25 cellular contexts compared by ENCODE assay signal in genomic region chr5:178110511-178110910, GRCh38.
"Had no signal": no experiment of that assay in that cellular context is flagged by ENCODE, and none has a peak within 500 bp of the region (broad histone marks: within the 10 kb centered on the region; RNA-seq: fewer than 3 reads in every experiment).

No MANE protein-coding gene starts in this region.

- ATAC-seq: left lobe of liver; naive thymus-derived CD4-positive, alpha-beta T cell; right lobe of liver; stimulated activated naive CD8-positive, alpha-beta T cell treated with anti-CD3 and anti-CD28 coated beads, Interleukin-15, amount 100 ng/mL, for 72 hours had no signal

- H3K27ac ChIP-seq: neutrophil, parathyroid adenoma, right lobe of liver, suprapubic skin, transverse colon, vagina had no signal

- H3K27ac Mint-ChIP-seq: dendritic cell treated with granulocyte-macrophage colony-stimulating factor and Interleukin-4, amounts not matched to agents 40 ng/mL and 50 ng/mL, for 4 days; nephron; progenitor cell of endocrine pancreas had no signal

- H3K4me3 ChIP-seq: esophagus squamous epithelium, lung, right lobe of liver, suprapubic skin, transverse colon, vagina had no signal

- H3K27me3 Mint-ChIP-seq: stimulated activated naive CD8-positive, alpha-beta T cell treated with anti-CD3 and anti-CD28 coated beads, Interleukin-15, amount 100 ng/mL, for 72 hours had no signal

- H3K4me3 Mint-ChIP-seq: dendritic cell treated with granulocyte-macrophage colony-stimulating factor and Interleukin-4, amounts not matched to agents 40 ng/mL and 50 ng/mL, for 4 days; stimulated activated naive CD8-positive, alpha-beta T cell treated with anti-CD3 and anti-CD28 coated beads, Interleukin-15, amount 100 ng/mL, for 72 hours had no signal

- H3K9me3 ChIP-seq: esophagus squamous epithelium, neutrophil, right lobe of liver, suprapubic skin, transverse colon, vagina had no signal

- H3K36me3 ChIP-seq: esophagus squamous epithelium, neutrophil, right lobe of liver, suprapubic skin, transverse colon, vagina had no signal

- FAIRE-seq: colon, keratinocyte, small intestine had no signal

- H3K9me3 Mint-ChIP-seq: dendritic cell treated with granulocyte-macrophage colony-stimulating factor and Interleukin-4, amounts not matched to agents 40 ng/mL and 50 ng/mL, for 4 days; naive thymus-derived CD4-positive, alpha-beta T cell; nephron; stimulated activated naive CD8-positive, alpha-beta T cell treated with anti-CD3 and anti-CD28 coated beads, Interleukin-15, amount 100 ng/mL, for 72 hours had no signal

- H3K9ac ChIP-seq: parathyroid adenoma had no signal

- DNase-seq: effector memory CD4-positive, alpha-beta T cell; erythroblast; esophagus squamous epithelium; foreskin melanocyte; mesenchymal stem cell; midbrain; naive thymus-derived CD4-positive, alpha-beta T cell; right lobe of liver; small intestine; stimulated activated CD4-positive, alpha-beta T cell treated with anti-CD3 and anti-CD28 coated beads, Interleukin-15, amount 100 ng/mL, for 24 hours; stimulated activated CD4-positive, alpha-beta T cell treated with anti-CD3 and anti-CD28 coated beads, Interleukin-2, amount 100 ng/mL, for 48 hours; stimulated activated naive CD4-positive, alpha-beta T cell; stimulated activated naive CD8-positive, alpha-beta T cell treated with anti-CD3 and anti-CD28 coated beads, Interleukin-15, amount 100 ng/mL, for 72 hours; transverse colon had no signal

- H2AFZ ChIP-seq: parathyroid adenoma had no signal

- H3K27me3 ChIP-seq: right lobe of liver, vagina had no signal
